In genomic region chr1:198295975-198296374, GRCh38 we compare ENCODE assay signal across 27 cellular contexts.
DNase-seq lines count a peak whose midpoint lies in the region; ATAC-seq, FAIRE-seq and TF ChIP-seq lines count a peak whose summit lies in the region.
"Had no signal": no experiment of that assay in that cellular context is flagged by ENCODE, and none has a peak within 500 bp of the region (broad histone marks: within the 10 kb centered on the region; RNA-seq: fewer than 3 reads in every experiment).

No MANE protein-coding gene starts in this region.

- no peaks in the 10 kb centered on the region for H4K20me1 ChIP-seq in neural cell (ENCODE audit: insufficient read depth)

- peak overlapping the region; percentile 6; the same call in 1 of the 2 replicates for H3K4me3 Mint-ChIP-seq in HFFc6
- H3K4me3 Mint-ChIP-seq: CD4-positive, alpha-beta T cell; stimulated activated naive CD8-positive, alpha-beta T cell treated with anti-CD3 and anti-CD28 coated beads, Interleukin-15, amount 100 ng/mL, for 72 hours had no signal

- TF ChIP-seq POLR2A in GM12891 (IDR thresholded peaks at IDR 0.05; ENCODE audit: low read depth, low read length) = no peak

- H3K27ac ChIP-seq in neural cell (ENCODE audit: low read length) = peak overlapping the region; percentile 62
- no peak overlapping the region for H3K27ac ChIP-seq in pancreas
- H3K27ac ChIP-seq: brain microvascular endothelial cell, esophagus muscularis mucosa, gastroesophageal sphincter, HL-60, ovary, sigmoid colon, thyroid gland had no signal

- intact Hi-C loops in pancreas (cut with DNase I) = no loop called here

- H3K4me2 ChIP-seq in neural cell (ENCODE audit: low read length) = no peak overlapping the region

- peaks cover 66% of the 10 kb centered on the region for H3K36me3 Mint-ChIP-seq in HFFc6 (ENCODE audit: low read depth)

- no peaks in the 10 kb centered on the region for H3K9me3 ChIP-seq in neural cell (ENCODE audit: low read length)
- no peaks in the 10 kb centered on the region for H3K9me3 ChIP-seq in pancreas
- H3K9me3 ChIP-seq: adrenal gland, esophagus muscularis mucosa, gastroesophageal sphincter, ovary, sigmoid colon, thyroid gland had no signal

- DNase-seq in Ammon's horn (ENCODE audit: low spot score) (peak; percentile 7), HFFc6 (no peak), fibroblast of gingiva (ENCODE audit: low read depth) (peak; percentile 31), pancreas (no peak), GM12891 (ENCODE audit: insufficient read length, low spot score) (no peak), occipital lobe (lab: John Stamatoyannopoulos, UW) (no peak)
- DNase-seq: activated CD4-positive, alpha-beta T cell treated with anti-CD3 and anti-CD28 coated beads for 4 hours; activated CD8-positive, alpha-beta memory T cell treated with anti-CD3 and anti-CD28 coated beads for 24 hours; activated T-cell treated with anti-CD3 and anti-CD28 coated beads, Interleukin-2, amount 50 U/mL, for 1 hour; adrenal gland; brain microvascular endothelial cell; CD4-positive, alpha-beta T cell; cortex of kidney; NCI-H1048; NCI-H1930; ovary; sigmoid colon; stimulated activated naive CD8-positive, alpha-beta T cell treated with anti-CD3 and anti-CD28 coated beads, Interleukin-15, amount 100 ng/mL, for 72 hours; thyroid gland had no signal

- no peak for TF ChIP-seq RAD21 in neural cell (conservative IDR thresholded peaks at IDR 0.05)

- no peak for FAIRE-seq in pancreas (lab: Jason Lieb, UNC)
- no peak for FAIRE-seq in GM12891 (lab: Jason Lieb, UNC)
- FAIRE-seq: GM19239, H54, HepG2 had no signal

- TF ChIP-seq CTCF in HFFc6 (IDR thresholded peaks at IDR 0.05) (no peak), neural cell (IDR thresholded peaks at IDR 0.05; ENCODE audit: poor library complexity, severe bottlenecking) (no peak), pancreas (IDR thresholded peaks at IDR 0.05) (no peak)

- H3K27ac Mint-ChIP-seq in HFFc6 = peak overlapping the region; percentile 74
- H3K27ac Mint-ChIP-seq: CD4-positive, alpha-beta T cell; stimulated activated naive CD8-positive, alpha-beta T cell treated with anti-CD3 and anti-CD28 coated beads, Interleukin-15, amount 100 ng/mL, for 72 hours had no signal

- ATAC-seq in pancreas = no peak
- ATAC-seq in HG03354 (IDR thresholded peaks at IDR 0.05; ENCODE audit: poor library complexity, severe bottlenecking, unreplicated experiment) = no peak
- ATAC-seq: gastroesophageal sphincter; HepG2; stimulated activated naive CD8-positive, alpha-beta T cell treated with anti-CD3 and anti-CD28 coated beads, Interleukin-15, amount 100 ng/mL, for 72 hours had no signal

- no peak for TF ChIP-seq EP300 in neural cell (conservative IDR thresholded peaks at IDR 0.05; ENCODE audit: poor library complexity, severe bottlenecking)

- H3K27me3 ChIP-seq in neural cell (ENCODE audit: insufficient read depth, low read depth, low read length) = no peaks in the 10 kb centered on the region
- H3K27me3 ChIP-seq in pancreas = no peaks in the 10 kb centered on the region
- H3K27me3 ChIP-seq: adrenal gland, brain microvascular endothelial cell, esophagus muscularis mucosa, gastroesophageal sphincter, ovary, sigmoid colon, thyroid gland had no signal

- no peaks in the 10 kb centered on the region for H3K9me2 ChIP-seq in neural cell (ENCODE audit: insufficient read depth, low read length)

- H3K4me1 Mint-ChIP-seq in HFFc6 (ENCODE audit: low read depth) = peaks cover 65% of the 10 kb centered on the region

- H3K9me3 Mint-ChIP-seq in HFFc6 = no peaks in the 10 kb centered on the region
- H3K9me3 Mint-ChIP-seq: CD4-positive, alpha-beta T cell; stimulated activated naive CD8-positive, alpha-beta T cell treated with anti-CD3 and anti-CD28 coated beads, Interleukin-15, amount 100 ng/mL, for 72 hours had no signal

- H3K4me1 ChIP-seq in pancreas = peaks cover 0 to 13% (median 10%) of the 10 kb centered on the region in 3 donors
- H3K4me1 ChIP-seq: thyroid gland had no signal

- H3K27me3 Mint-ChIP-seq in HFFc6 (ENCODE audit: insufficient read depth) = peaks cover 11% of the 10 kb centered on the region; the same call in 1 of the 2 replicates
- H3K27me3 Mint-ChIP-seq: CD4-positive, alpha-beta T cell; stimulated activated naive CD8-positive, alpha-beta T cell treated with anti-CD3 and anti-CD28 coated beads, Interleukin-15, amount 100 ng/mL, for 72 hours had no signal

- peaks cover 12% of the 10 kb centered on the region for H3F3A ChIP-seq in neural cell (ENCODE audit: insufficient read depth, low read length, poor library complexity, severe bottlenecking)

- H2AFZ ChIP-seq in neural cell (ENCODE audit: low read depth, low read length) = no peak overlapping the region

- H3K9ac ChIP-seq in neural cell (ENCODE audit: low read length) = no peak overlapping the region

- peak overlapping the region; percentile 32 for H3K4me3 ChIP-seq in neural cell (ENCODE audit: low read length)
- H3K4me3 ChIP-seq in pancreas = no peak overlapping the region
- H3K4me3 ChIP-seq: adrenal gland, esophagus muscularis mucosa, gastroesophageal sphincter, ovary, sigmoid colon, thyroid gland had no signal

- WGBS in pancreas, 2 donors = 94 to 95% methylated on average over 4 of the region's 4 CpGs

- no peaks in the 10 kb centered on the region for H3K79me2 ChIP-seq in neural cell (replicated peaks; ENCODE audit: insufficient read depth, low read length)

- no peaks in the 10 kb centered on the region for H3K36me3 ChIP-seq in neural cell (ENCODE audit: insufficient read depth, low read length)
- H3K36me3 ChIP-seq in pancreas = peaks cover 0 to 3% (median 0%) of the 10 kb centered on the region in 3 donors
- H3K36me3 ChIP-seq: ovary had no signal

TF ChIP-seq in neural cell, 6 proteins besides CTCF, POLR2A, EP300 and RAD21:
- TF ChIP-seq TAF1 (IDR thresholded peaks at IDR 0.05; ENCODE audit: low read depth) = no peak
- no peak for TF ChIP-seq REST (IDR thresholded peaks at IDR 0.05; ENCODE audit: borderline replicate concordance)
- no peak for TF ChIP-seq MXI1 (conservative IDR thresholded peaks at IDR 0.05; ENCODE audit: poor library complexity, severe bottlenecking)
- no peak for TF ChIP-seq POLR2AphosphoS5 (IDR thresholded peaks at IDR 0.05)
- TF ChIP-seq SMC3 (conservative IDR thresholded peaks at IDR 0.05; ENCODE audit: poor library complexity) = no peak
- TF ChIP-seq EZH2 (IDR thresholded peaks at IDR 0.05; ENCODE audit: borderline replicate concordance, insufficient read depth, low read length, poor library complexity, severe bottlenecking) = no peak

TF ChIP-seq in GM12891, 5 proteins besides CTCF, POLR2A, EP300 and RAD21:
- TF ChIP-seq POLR2AphosphoS5 (IDR thresholded peaks at IDR 0.05; ENCODE audit: low read depth, low read length) (no peak), TAF1 (IDR thresholded peaks at IDR 0.05; ENCODE audit: low read depth, low read length) (no peak), PAX5 (IDR thresholded peaks at IDR 0.05; ENCODE audit: insufficient read depth, low read length, severe bottlenecking) (no peak), POU2F2 (IDR thresholded peaks at IDR 0.05; ENCODE audit: low read depth, low read length) (no peak), SPI1 (IDR thresholded peaks at IDR 0.05; ENCODE audit: low read depth, low read length) (no peak)

Comparison
In these comparisons a context has a peak if more than half of its experiments do, and no peak if none do; other contexts are left out.
1. DNase-seq: peak in Ammon's horn (single experiment) and fibroblast of gingiva (single experiment); none in HFFc6 (single experiment), pancreas (0 of 6), GM12891 (single experiment) and occipital lobe (single experiment).